Comparison of ENCODE assay signal across 24 cellular contexts in the genomic region with DNA sequence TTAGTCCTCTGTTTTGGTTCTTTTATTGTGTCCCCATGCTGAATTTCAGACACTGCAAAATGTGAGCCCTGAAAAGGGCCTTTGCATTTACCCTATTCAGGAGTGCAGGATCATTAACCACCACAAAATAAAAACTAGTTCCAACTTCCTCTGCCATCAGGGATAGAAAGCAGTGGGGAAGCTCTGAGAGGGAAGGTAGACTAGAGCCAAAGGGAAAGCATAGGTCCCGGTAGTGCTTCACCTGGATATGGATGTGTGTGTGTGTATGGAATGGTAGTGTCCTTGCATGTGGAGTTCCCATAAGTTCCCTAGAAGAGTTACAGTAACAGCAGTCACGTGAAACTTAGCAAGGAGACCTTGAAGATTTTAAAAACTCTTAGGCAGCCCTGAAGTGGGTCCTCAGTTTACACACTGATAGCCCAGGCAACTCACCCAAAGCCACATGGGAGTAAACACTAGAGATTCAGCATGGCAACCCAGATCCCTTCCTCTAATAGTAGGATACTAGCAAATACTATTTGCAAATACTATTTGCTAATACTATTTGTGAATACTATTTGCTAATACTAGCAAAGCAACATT.
DNase-seq lines count a peak whose midpoint lies in the region; ATAC-seq, FAIRE-seq and TF ChIP-seq lines count a peak whose summit lies in the region.
"Had no signal": no experiment of that assay in that cellular context is flagged by ENCODE, and none has a peak within 500 bp of the region (broad histone marks: within the 10 kb centered on the region; RNA-seq: fewer than 3 reads in every experiment).

No MANE protein-coding gene starts in this region.

- H3K4me3 Mint-ChIP-seq in astrocyte (ENCODE audit: unreplicated experiment), result peak overlapping the region; percentile 1
- H3K4me3 Mint-ChIP-seq: activated CD4-positive, alpha-beta memory T cell treated with anti-CD3 and anti-CD28 coated beads for 36 hours; IgD-negative memory B cell; T-helper 2 cell treated with Interferon-gamma antibody and Interleukin-4, amounts not matched to agents 5 μg/mL and 100 μg/mL, for 36 hours had no signal

- H4K20me1 ChIP-seq in astrocyte (ENCODE audit: insufficient read depth, low read length), result peaks cover 43% of the 10 kb centered on the region

- H3K4me1 Mint-ChIP-seq in astrocyte (ENCODE audit: low read depth, unreplicated experiment), result peaks cover 45% of the 10 kb centered on the region
- H3K4me1 Mint-ChIP-seq: IgD-negative memory B cell had no signal

- DNase-seq in astrocyte (ENCODE audit: low read depth) (no peak), foreskin keratinocyte (no peak), stomach (no peak), NCI-H187 (lab: John Stamatoyannopoulos, UW) (no peak)
- DNase-seq: activated CD4-positive, alpha-beta memory T cell treated with anti-CD3 and anti-CD28 coated beads for 36 hours; activated CD4-positive, CD25-positive, alpha-beta regulatory T cell; activated effector memory CD4-positive, alpha-beta T cell treated with Interleukin-2 at 50 U/mL for 16 hours; BE2C; foreskin melanocyte; GOT3; hippocampal formation; MG63; NCI-H1436; NCI-H524; NK-92 treated with Interleukin-12 subunit alpha and Interleukin-12 subunit beta, amount 100 ng/mL, for 24 hours; RPMI8226; stimulated activated CD4-positive, alpha-beta T cell treated with anti-CD3 and anti-CD28 coated beads, Interleukin-4, amount 100 ng/mL, for 24 hours; stimulated activated naive CD4-positive, alpha-beta T cell treated with Interleukin-2 at 50 U/mL for 16 hours; thyroid gland had no signal

- peak overlapping the region; percentile 90 for H3K4me2 ChIP-seq in astrocyte (ENCODE audit: low read length)

- POLR2A ChIA-PET in HEK293 (lab: Yijun Ruan, JAX), result no interaction called here

- H3K4me1 ChIP-seq in HEK293 (ENCODE audit: control insufficient read depth, insufficient read depth, low read length) (peaks cover 27% of the 10 kb centered on the region), astrocyte (ENCODE audit: insufficient read depth, low read length) (peaks cover 51% of the 10 kb centered on the region), foreskin keratinocyte (peaks cover 69% of the 10 kb centered on the region), stomach (peaks cover 8 to 42% (median 23%) of the 10 kb centered on the region in 4 donors)
- H3K4me1 ChIP-seq: BE2C had no signal

- H3K9me3 ChIP-seq in HEK293 (ENCODE audit: control insufficient read depth, insufficient read depth, low read depth, low read length), result no peaks in the 10 kb centered on the region
- no peaks in the 10 kb centered on the region for H3K9me3 ChIP-seq in astrocyte (ENCODE audit: insufficient read depth, low read depth, low read length)
- H3K9me3 ChIP-seq in stomach, result no peaks in the 10 kb centered on the region
- H3K9me3 ChIP-seq: BE2C, MG63, thyroid gland had no signal

- CTCF ChIA-PET in HEK293 (lab: Yijun Ruan, JAX), result interaction anchor here (1.2 kb wide), 1 partner anchor 86 kb away, joined by 4 read pairs; no protein-coding TSS in a partner anchor

- no peak for TF ChIP-seq POLR2A in stomach (IDR thresholded peaks at IDR 0.05)

- FAIRE-seq in astrocyte (lab: Jason Lieb, UNC), result no peak

- no peak overlapping the region for H2AFZ ChIP-seq in astrocyte (ENCODE audit: low read depth, low read length)

- H3K36me3 ChIP-seq in HEK293 (ENCODE audit: control insufficient read depth in 2 of 2, insufficient read depth in 1 of 2, low read length in 2 of 2), result no peaks in the 10 kb centered on the region
- H3K36me3 ChIP-seq in astrocyte (ENCODE audit: insufficient read depth, low read length), result peaks cover 4% of the 10 kb centered on the region
- no peaks in the 10 kb centered on the region for H3K36me3 ChIP-seq in stomach
- H3K36me3 ChIP-seq: BE2C, thyroid gland had no signal

- TF ChIP-seq CTCF in HEK293 (tag by site-specific recombination; IDR thresholded peaks at IDR 0.05) (no peak), astrocyte (IDR thresholded peaks at IDR 0.05; ENCODE audit: insufficient read depth, low read depth, low read length) (no peak), foreskin keratinocyte (conservative IDR thresholded peaks at IDR 0.05) (no peak), stomach (IDR thresholded peaks at IDR 0.05) (no peak)

- intact Hi-C loops in stomach (cut with DNase I; ENCODE audit: low total_unique reads), result no loop called here

- ATAC-seq in foreskin keratinocyte, result peak; percentile 10
- ATAC-seq in HG03135 (IDR thresholded peaks at IDR 0.05; ENCODE audit: unreplicated experiment), result no peak
- ATAC-seq in GM19351 (IDR thresholded peaks at IDR 0.05; ENCODE audit: unreplicated experiment), result no peak

- no peaks in the 10 kb centered on the region for H3K9me3 Mint-ChIP-seq in astrocyte (ENCODE audit: unreplicated experiment)
- H3K9me3 Mint-ChIP-seq: activated CD4-positive, alpha-beta memory T cell treated with anti-CD3 and anti-CD28 coated beads for 36 hours; IgD-negative memory B cell; T-helper 2 cell treated with Interferon-gamma antibody and Interleukin-4, amounts not matched to agents 5 μg/mL and 100 μg/mL, for 36 hours had no signal

- H3K36me3 Mint-ChIP-seq in astrocyte (ENCODE audit: low read depth, unreplicated experiment), result no peaks in the 10 kb centered on the region
- H3K36me3 Mint-ChIP-seq: activated CD4-positive, alpha-beta memory T cell treated with anti-CD3 and anti-CD28 coated beads for 36 hours; IgD-negative memory B cell had no signal

- peaks cover 99% of the 10 kb centered on the region for H3K79me2 ChIP-seq in astrocyte (ENCODE audit: insufficient read depth, low read length)

- WGBS in stomach, 5 donors, result 35 to 53% (median 51%) methylated on average over 2 of the region's 2 CpGs

- no peaks in the 10 kb centered on the region for H3K27me3 Mint-ChIP-seq in astrocyte (ENCODE audit: low read depth, unreplicated experiment)

- H3K4me3 ChIP-seq in HEK293 (ENCODE audit: low read depth, low read length), result no peak overlapping the region
- peak overlapping the region; percentile 24 for H3K4me3 ChIP-seq in astrocyte (ENCODE audit: insufficient read depth, low read depth, low read length)
- no peak overlapping the region for H3K4me3 ChIP-seq in stomach
- H3K4me3 ChIP-seq: thyroid gland had no signal

- no peak for TF ChIP-seq EP300 in stomach (IDR thresholded peaks at IDR 0.05)

- peak overlapping the region; percentile 41 for H3K9ac ChIP-seq in astrocyte (ENCODE audit: low read length)

- no peak overlapping the region for H3K27ac Mint-ChIP-seq in astrocyte (ENCODE audit: unreplicated experiment)
- H3K27ac Mint-ChIP-seq: activated CD4-positive, alpha-beta memory T cell treated with anti-CD3 and anti-CD28 coated beads for 36 hours; IgD-negative memory B cell; T-helper 2 cell treated with Interferon-gamma antibody and Interleukin-4, amounts not matched to agents 5 μg/mL and 100 μg/mL, for 36 hours had no signal

- H3K27me3 ChIP-seq in astrocyte (ENCODE audit: insufficient read depth, low read length), result no peaks in the 10 kb centered on the region
- no peaks in the 10 kb centered on the region for H3K27me3 ChIP-seq in foreskin keratinocyte
- H3K27me3 ChIP-seq in stomach, result peaks cover 0 to 22% (median 3%) of the 10 kb centered on the region in 3 donors
- H3K27me3 ChIP-seq: MG63, thyroid gland had no signal

- H3K27ac ChIP-seq in HEK293 (ENCODE audit: extremely low read depth, low read depth, low read length), result 0 out of 2 replicates have a peak overlapping the region, but pooled peaks have one; percentile 9
- H3K27ac ChIP-seq in astrocyte (ENCODE audit: low read depth, low read length), result peak overlapping the region; percentile 92
- H3K27ac ChIP-seq in foreskin keratinocyte, result peak overlapping the region; percentile 18
- H3K27ac ChIP-seq in stomach, result peak overlapping the region; percentile 2 to 94 (median 14)
- H3K27ac ChIP-seq: thyroid gland had no signal

TF ChIP-seq in HEK293, 187 proteins besides CTCF, POLR2A, EP300 and RAD21 (continues in another document):
- 0 out of 2 replicates have a peak, but pooled peaks have one; percentile 19 for TF ChIP-seq ZNF600 (tag by site-specific recombination; IDR thresholded peaks at IDR 0.05)
- TF ChIP-seq, protein P1, sequence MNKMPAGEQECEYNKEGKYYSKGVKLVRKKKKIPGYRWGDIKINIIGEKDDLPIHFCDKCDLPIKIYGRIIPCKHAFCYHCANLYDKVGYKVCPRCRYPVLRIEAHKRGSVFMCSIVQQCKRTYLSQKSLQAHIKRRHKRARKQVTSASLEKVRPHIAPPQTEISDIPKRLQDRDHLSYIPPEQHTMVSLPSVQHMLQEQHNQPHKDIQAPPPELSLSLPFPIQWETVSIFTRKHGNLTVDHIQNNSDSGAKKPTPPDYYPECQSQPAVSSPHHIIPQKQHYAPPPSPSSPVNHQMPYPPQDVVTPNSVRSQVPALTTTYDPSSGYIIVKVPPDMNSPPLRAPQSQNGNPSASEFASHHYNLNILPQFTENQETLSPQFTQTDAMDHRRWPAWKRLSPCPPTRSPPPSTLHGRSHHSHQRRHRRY (tag by site-specific recombination; IDR thresholded peaks at IDR 0.05), result no peak
- TF ChIP-seq ZNF169 (tag by site-specific recombination; IDR thresholded peaks at IDR 0.05), result no peak
- no peak for TF ChIP-seq ZSCAN16 (tag by site-specific recombination; IDR thresholded peaks at IDR 0.05)
- TF ChIP-seq, protein P2, sequence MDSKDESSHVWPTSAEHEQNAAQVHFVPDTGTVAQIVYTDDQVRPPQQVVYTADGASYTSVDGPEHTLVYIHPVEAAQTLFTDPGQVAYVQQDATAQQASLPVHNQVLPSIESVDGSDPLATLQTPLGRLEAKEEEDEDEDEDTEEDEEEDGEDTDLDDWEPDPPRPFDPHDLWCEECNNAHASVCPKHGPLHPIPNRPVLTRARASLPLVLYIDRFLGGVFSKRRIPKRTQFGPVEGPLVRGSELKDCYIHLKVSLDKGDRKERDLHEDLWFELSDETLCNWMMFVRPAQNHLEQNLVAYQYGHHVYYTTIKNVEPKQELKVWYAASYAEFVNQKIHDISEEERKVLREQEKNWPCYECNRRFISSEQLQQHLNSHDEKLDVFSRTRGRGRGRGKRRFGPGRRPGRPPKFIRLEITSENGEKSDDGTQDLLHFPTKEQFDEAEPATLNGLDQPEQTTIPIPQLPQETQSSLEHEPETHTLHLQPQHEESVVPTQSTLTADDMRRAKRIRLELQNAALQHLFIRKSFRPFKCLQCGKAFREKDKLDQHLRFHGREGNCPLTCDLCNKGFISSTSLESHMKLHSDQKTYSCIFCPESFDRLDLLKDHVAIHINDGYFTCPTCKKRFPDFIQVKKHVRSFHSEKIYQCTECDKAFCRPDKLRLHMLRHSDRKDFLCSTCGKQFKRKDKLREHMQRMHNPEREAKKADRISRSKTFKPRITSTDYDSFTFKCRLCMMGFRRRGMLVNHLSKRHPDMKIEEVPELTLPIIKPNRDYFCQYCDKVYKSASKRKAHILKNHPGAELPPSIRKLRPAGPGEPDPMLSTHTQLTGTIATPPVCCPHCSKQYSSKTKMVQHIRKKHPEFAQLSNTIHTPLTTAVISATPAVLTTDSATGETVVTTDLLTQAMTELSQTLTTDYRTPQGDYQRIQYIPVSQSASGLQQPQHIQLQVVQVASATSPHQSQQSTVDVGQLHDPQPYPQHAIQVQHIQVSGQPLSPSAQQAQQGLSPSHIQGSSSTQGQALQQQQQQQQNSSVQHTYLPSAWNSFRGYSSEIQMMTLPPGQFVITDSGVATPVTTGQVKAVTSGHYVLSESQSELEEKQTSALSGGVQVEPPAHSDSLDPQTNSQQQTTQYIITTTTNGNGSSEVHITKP (tag by site-specific recombination; IDR thresholded peaks at IDR 0.05), result peak; percentile 30; the same call in 1 of the 2 replicates

Comparison
In these comparisons a context has a peak if more than half of its experiments do, and no peak if none do; other contexts are left out.
1. H3K27ac ChIP-seq: peak in every context shown above with its lines; median percentile 92 in astrocyte; 18 in foreskin keratinocyte; 14 in stomach; 9 in HEK293.